ENCODE assay signal across 1 cellular context in the genomic region with DNA sequence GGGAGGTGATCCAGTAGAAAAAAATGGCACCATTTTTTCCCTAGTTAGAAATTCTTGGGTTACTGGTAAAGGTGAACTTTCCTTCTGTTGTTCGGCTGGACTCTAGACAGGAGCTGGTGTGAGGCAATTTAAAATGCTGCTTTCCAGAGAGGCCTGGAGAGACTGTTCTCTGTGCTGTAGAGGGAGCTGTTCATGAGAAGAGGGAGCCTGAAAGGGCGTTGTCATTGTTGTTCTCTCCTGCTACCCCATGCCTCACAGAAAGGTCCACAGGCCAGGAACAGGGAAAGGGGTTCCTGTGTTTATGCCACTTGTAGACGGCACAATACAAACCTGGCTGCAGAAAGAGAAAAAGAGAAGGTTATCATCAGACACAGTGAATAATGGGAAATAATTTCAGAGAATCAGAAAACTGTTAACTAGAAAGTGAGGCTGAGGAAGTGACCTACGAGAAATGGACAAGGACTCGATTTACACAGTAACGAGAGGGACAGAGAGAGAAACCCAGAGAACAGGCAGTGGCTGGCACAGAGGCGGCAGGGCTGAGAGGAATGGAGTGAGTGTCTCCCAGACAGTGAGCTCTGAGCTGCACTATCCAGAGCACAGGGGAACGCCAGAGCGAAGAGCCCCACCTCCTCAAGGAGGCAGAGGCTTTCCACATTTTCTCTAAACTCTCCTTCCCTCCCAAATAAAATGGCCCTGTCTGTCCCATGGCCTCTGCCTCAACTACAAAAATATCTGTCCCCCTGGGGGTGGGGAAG.
TF ChIP-seq lines count a peak whose summit lies in the region.

No MANE protein-coding gene starts in this region.

TF ChIP-seq in H1, 55 proteins besides CTCF, POLR2A, EP300 and RAD21 (continued from another document):
- no peak for TF ChIP-seq CHD7 (IDR thresholded peaks at IDR 0.05; ENCODE audit: insufficient replicate concordance, low read length)
- TF ChIP-seq TCF12 (IDR thresholded peaks at IDR 0.05; ENCODE audit: low read depth, low read length) = no peak
- TF ChIP-seq GABPA (IDR thresholded peaks at IDR 0.05; ENCODE audit: borderline replicate concordance, insufficient read depth, low read length) = no peak
- no peak for TF ChIP-seq KDM1A (IDR thresholded peaks at IDR 0.05; ENCODE audit: borderline replicate concordance, low read length)
- no peak for TF ChIP-seq BACH1 (IDR thresholded peaks at IDR 0.05; ENCODE audit: low read length)
- TF ChIP-seq RNF2 (IDR thresholded peaks at IDR 0.05; ENCODE audit: borderline replicate concordance, low read depth, low read length, missing control alignments, poor library complexity, severe bottlenecking) = no peak
- no peak for TF ChIP-seq HDAC6 (IDR thresholded peaks at IDR 0.05; ENCODE audit: low read depth, low read length)
- TF ChIP-seq MAFK (IDR thresholded peaks at IDR 0.05; ENCODE audit: low read depth, low read length) = no peak
- no peak for TF ChIP-seq EGR1 (IDR thresholded peaks at IDR 0.05; ENCODE audit: borderline replicate concordance, low read depth, low read length)
- TF ChIP-seq CBX8 (IDR thresholded peaks at IDR 0.05; ENCODE audit: borderline replicate concordance, low read depth, low read length) = no peak
TF ChIP-seq in H1: peak in this region for 0.
